Comparison of ENCODE assay signal across 7 cellular contexts in genomic region chr3:142595141-142595540, GRCh38. TPM values are rescaled to one million over a fixed set of nuclear protein-coding genes. Genes with fewer than 3 reads are reported as not detected.
A peak's percentile ranks its signal among the peaks of the same experiment; 100 is the strongest.
DNase-seq lines count a peak whose midpoint lies in the region; ATAC-seq and TF ChIP-seq lines count a peak whose summit lies in the region.

No MANE protein-coding gene starts in this region.

- intact Hi-C loops in Panc1 (cut with micrococcal nuclease; ENCODE audit: unreplicated experiment): no loop called here

- in situ Hi-C loops in Panc1 (cut with HindIII; ENCODE audit: low pct_unique_long_range_greater_than_20kb, low sequenced_read_pairs): no loop called here

- peaks cover 16% of the 10 kb centered on the region for H3K4me1 Mint-ChIP-seq in endodermal cell

- H3K4ac ChIP-seq in neuronal stem cell (ENCODE audit: low read length): no peak overlapping the region

- H2BK12ac ChIP-seq in neuronal stem cell (ENCODE audit: low read length): no peak overlapping the region

- H3K27ac ChIP-seq in Panc1 (ENCODE audit: low read length) (peak overlapping the region; percentile 96), endodermal cell (ENCODE audit: low read depth, low read length) (no peak overlapping the region), neuronal stem cell (replicated peaks; ENCODE audit: low read length) (no peak overlapping the region)

- H2AK5ac ChIP-seq in neuronal stem cell (ENCODE audit: low read depth, low read length): no peak overlapping the region

- no peak overlapping the region for H3K27ac Mint-ChIP-seq in endodermal cell

- H3K9me3 Mint-ChIP-seq in endodermal cell: no peaks in the 10 kb centered on the region

- peaks cover 2% of the 10 kb centered on the region for H3K36me3 Mint-ChIP-seq in endodermal cell (ENCODE audit: low read depth)

- H4K8ac ChIP-seq in neuronal stem cell (ENCODE audit: low read depth, low read length): no peak overlapping the region

- H3K27me3 ChIP-seq in Panc1 (ENCODE audit: control insufficient read depth, insufficient read depth, low read length): no peaks in the 10 kb centered on the region
- no peaks in the 10 kb centered on the region for H3K27me3 ChIP-seq in endodermal cell (ENCODE audit: control insufficient read depth, insufficient read depth, low read length, poor library complexity, severe bottlenecking)
- H3K27me3 ChIP-seq in neuronal stem cell (ENCODE audit: control insufficient read depth in 3 of 3, insufficient read depth in 3 of 3, low read depth in 1 of 3, low read length in 3 of 3): peaks cover 0 to 19% (median 4%) of the 10 kb centered on the region in 3 experiments

- H2AFZ ChIP-seq in neuronal stem cell (ENCODE audit: low read length): peak overlapping the region; percentile 99

- POLR2A ChIA-PET in Panc1 (lab: Charles Lee): no interaction called here

- H3K27me3 Mint-ChIP-seq in endodermal cell (ENCODE audit: insufficient read depth): peaks cover 9% of the 10 kb centered on the region

- peak overlapping the region; percentile 63 to 94 for H3K4me3 ChIP-seq in Panc1 (ENCODE audit: low read depth in 2 of 2, low read length in 2 of 2)
- peak overlapping the region; percentile 97 for H3K4me3 ChIP-seq in endodermal cell (ENCODE audit: low read length)
- no peak overlapping the region for H3K4me3 ChIP-seq in neuronal stem cell (ENCODE audit: low read length in 2 of 2)

- H3K4me2 ChIP-seq in neuronal stem cell (ENCODE audit: insufficient read depth, low read length, poor library complexity, severe bottlenecking): no peak overlapping the region

- H3K4me1 ChIP-seq in ES-I3 (ENCODE audit: insufficient read depth, low read length): no peaks in the 10 kb centered on the region
- peaks cover 22% of the 10 kb centered on the region for H3K4me1 ChIP-seq in Panc1 (ENCODE audit: control insufficient read depth, insufficient read depth, low read length)
- no peaks in the 10 kb centered on the region for H3K4me1 ChIP-seq in endodermal cell (ENCODE audit: control insufficient read depth, insufficient read depth, low read length)
- H3K4me1 ChIP-seq in neuronal stem cell (ENCODE audit: control insufficient read depth in 2 of 2, insufficient read depth in 1 of 2, low read depth in 1 of 2, low read length in 2 of 2): peaks cover 2 to 3% of the 10 kb centered on the region in 2 donors

- peak overlapping the region; percentile 91; the same call in 1 of the 2 replicates for H3K9ac ChIP-seq in ES-I3 (ENCODE audit: low read depth, low read length)
- H3K9ac ChIP-seq in endodermal cell (ENCODE audit: extremely low read depth, low read length, poor library complexity, severe bottlenecking): no peak overlapping the region
- no peak overlapping the region for H3K9ac ChIP-seq in neuronal stem cell (ENCODE audit: low read depth, low read length, poor library complexity)

- TF ChIP-seq CTCF in Panc1 (IDR thresholded peaks at IDR 0.05): no peak
- TF ChIP-seq CTCF in endodermal cell (conservative IDR thresholded peaks at IDR 0.05): no peak

- CTCF ChIA-PET in Panc1 (lab: Charles Lee): no interaction called here

- 56% methylated on average over 1 of the region's 1 CpG; no CpG with 5 or more reads in 1 of the 2 experiments for WGBS in endodermal cell (ENCODE audit: insufficient coverage in 1 of 2, insufficient read length in 1 of 2), 2 experiments
- WGBS in neuronal stem cell (ENCODE audit: extremely low coverage in 2 of 2, insufficient read length in 2 of 2, insufficient replicate concordance in 1 of 2), 2 donors: no CpG with 5 or more reads among the region's 1 CpG

- peak overlapping the region; percentile 74 for H3K4me3 Mint-ChIP-seq in endodermal cell

- ATAC-seq in Panc1 (no peak), GM21619 (IDR thresholded peaks at IDR 0.05; ENCODE audit: unreplicated experiment) (no peak)

- H3K79me1 ChIP-seq in neuronal stem cell (ENCODE audit: low read depth, low read length): no peaks in the 10 kb centered on the region

- no peak overlapping the region for H3K18ac ChIP-seq in neuronal stem cell (ENCODE audit: low read length)

- no peaks in the 10 kb centered on the region for H3K9me3 ChIP-seq in ES-I3 (ENCODE audit: control insufficient read depth, insufficient read depth, low read length)
- no peaks in the 10 kb centered on the region for H3K9me3 ChIP-seq in Panc1 (ENCODE audit: control insufficient read depth, insufficient read depth, low read depth, low read length)
- no peaks in the 10 kb centered on the region for H3K9me3 ChIP-seq in endodermal cell (ENCODE audit: control insufficient read depth, low read length)
- H3K9me3 ChIP-seq in neuronal stem cell (replicated peaks in 1 of 2; ENCODE audit: control insufficient read depth in 2 of 2, insufficient read depth in 1 of 2, low read depth in 1 of 2, low read length in 2 of 2): no peaks in the 10 kb centered on the region

- no TSS peak for BruUV-seq in Panc1 (replicated peaks; lab: Mats Ljungman, UMichigan)

- H4K91ac ChIP-seq in neuronal stem cell (ENCODE audit: low read depth, low read length, poor library complexity): no peak overlapping the region

- H2BK120ac ChIP-seq in neuronal stem cell (ENCODE audit: low read depth, low read length): no peak overlapping the region

- H2BK5ac ChIP-seq in neuronal stem cell (ENCODE audit: low read length): no peak overlapping the region

- H2BK15ac ChIP-seq in neuronal stem cell (ENCODE audit: low read length): no peak overlapping the region

- no peak overlapping the region for H3K23ac ChIP-seq in neuronal stem cell (ENCODE audit: low read depth, low read length, poor library complexity)

- no peak for DNase-seq in Panc1 (ENCODE audit: low read depth, low spot score)
- DNase-seq in endodermal cell: no peak
- DNase-seq in neuronal stem cell (ENCODE audit: low spot score): no peak
- DNase-seq in NCI-H1436 treated with DMSO at 0.1 percent for 48 hours (lab: John Stamatoyannopoulos, UW): no peak
- no peak for DNase-seq in mesenteric fat pad (ENCODE audit: low spot score)

- H3K36me3 ChIP-seq in ES-I3 (ENCODE audit: insufficient read depth, low read length): no peaks in the 10 kb centered on the region
- H3K36me3 ChIP-seq in Panc1 (ENCODE audit: control insufficient read depth, insufficient read depth, low read length): no peaks in the 10 kb centered on the region
- H3K36me3 ChIP-seq in endodermal cell (ENCODE audit: control insufficient read depth, insufficient read depth, low read length): no peaks in the 10 kb centered on the region
- no peaks in the 10 kb centered on the region for H3K36me3 ChIP-seq in neuronal stem cell (replicated peaks in 1 of 2; ENCODE audit: control insufficient read depth in 2 of 2, insufficient read depth in 2 of 2, low read length in 2 of 2)

- H3K14ac ChIP-seq in neuronal stem cell (ENCODE audit: low read length): no peak overlapping the region

RNA-seq across cellular contexts. Expression of gene PLS1, which starts 1.1 kb away (rescaled TPM):
- total RNA-seq in Panc1 (2021; ENCODE audit: unreplicated experiment): 36.1 TPM
- polyA plus RNA-seq in Panc1 (2012; ENCODE audit: insufficient read length): 23.3 TPM
- total RNA-seq in endodermal cell: 10 to 100 TPM; 11.3 to 26.4 TPM
- 11.1 TPM for polyA plus RNA-seq in endodermal cell (2013, experiment 1 of 2)
- polyA plus RNA-seq in endodermal cell (2013, experiment 2 of 2): 8.2 TPM
- polyA plus RNA-seq in neuronal stem cell (2013, experiment 1 of 2): 6.4 TPM
- 6.5 TPM for polyA plus RNA-seq in neuronal stem cell (2013, experiment 2 of 2)
- total RNA-seq in mesenteric fat pad: 1.2 TPM

RNA-seq across cellular contexts. Expression of gene ATR, which starts 16.6 kb away (rescaled TPM):
- 38.6 TPM for total RNA-seq in Panc1 (2021; ENCODE audit: unreplicated experiment)
- 13.4 TPM for polyA plus RNA-seq in Panc1 (2012; ENCODE audit: insufficient read length)
- 10 to 100 TPM; 18.4 to 32.9 TPM for total RNA-seq in endodermal cell
- 23.1 TPM for polyA plus RNA-seq in endodermal cell (2013, experiment 1 of 2)
- polyA plus RNA-seq in endodermal cell (2013, experiment 2 of 2): 22.0 TPM
- 10.3 TPM for polyA plus RNA-seq in neuronal stem cell (2013, experiment 1 of 2)
- 10.8 TPM for polyA plus RNA-seq in neuronal stem cell (2013, experiment 2 of 2)
- total RNA-seq in mesenteric fat pad: 27.7 TPM

Comparison
In these comparisons a context has a peak if more than half of its experiments do, and no peak if none do; other contexts are left out.
1. H3K4me3 ChIP-seq: peak in Panc1 (2 of 2) and endodermal cell (single experiment); none in neuronal stem cell (0 of 2).